ENCODE assay signal across 8 cellular contexts in genomic region chr3:176939022-176939817, GRCh38.
DNase-seq lines count a peak whose midpoint lies in the region; ATAC-seq and TF ChIP-seq lines count a peak whose summit lies in the region.

No MANE protein-coding gene starts in this region.

- H3K9me3 ChIP-seq in neuronal stem cell (replicated peaks in 1 of 2; ENCODE audit: control insufficient read depth in 2 of 2, insufficient read depth in 1 of 2, low read depth in 1 of 2, low read length in 2 of 2): peaks cover 0 to 4% of the 10 kb centered on the region in 2 donors

- H3K18ac ChIP-seq in neuronal stem cell (ENCODE audit: low read length): no peak overlapping the region

- no peak overlapping the region for H2BK5ac ChIP-seq in neuronal stem cell (ENCODE audit: low read length)

- 100% methylated on average over 2 of the region's 10 CpGs; no CpG with 5 or more reads in 1 of the 2 donors for WGBS in neuronal stem cell (ENCODE audit: extremely low coverage in 2 of 2, insufficient read length in 2 of 2, insufficient replicate concordance in 1 of 2), 2 donors

- H3K4ac ChIP-seq in neuronal stem cell (ENCODE audit: low read length): no peak overlapping the region

- no peak overlapping the region for H3K9ac ChIP-seq in neuronal stem cell (ENCODE audit: low read depth, low read length, poor library complexity)

- H2AFZ ChIP-seq in neuronal stem cell (ENCODE audit: low read length): no peak overlapping the region

- H3K23ac ChIP-seq in neuronal stem cell (ENCODE audit: low read depth, low read length, poor library complexity): no peak overlapping the region

- H3K4me3 ChIP-seq in fibroblast of mammary gland (ENCODE audit: control insufficient read depth, low read depth, low read length): no peak overlapping the region
- no peak overlapping the region for H3K4me3 ChIP-seq in neuronal stem cell (ENCODE audit: low read length in 2 of 2)

- no peak overlapping the region for H2BK15ac ChIP-seq in neuronal stem cell (ENCODE audit: low read length)

- H2BK12ac ChIP-seq in neuronal stem cell (ENCODE audit: low read length): no peak overlapping the region

- H3K4me1 ChIP-seq in neuronal stem cell (ENCODE audit: control insufficient read depth in 2 of 2, insufficient read depth in 1 of 2, low read depth in 1 of 2, low read length in 2 of 2): no peaks in the 10 kb centered on the region

- H4K8ac ChIP-seq in neuronal stem cell (ENCODE audit: low read depth, low read length): no peak overlapping the region

- TF ChIP-seq CTCF in fibroblast of mammary gland (conservative IDR thresholded peaks at IDR 0.05; ENCODE audit: control insufficient read depth, insufficient read depth, low read depth, low read length): peak; percentile 84

- no peak overlapping the region for H3K14ac ChIP-seq in neuronal stem cell (ENCODE audit: low read length)

- H2BK120ac ChIP-seq in neuronal stem cell (ENCODE audit: low read depth, low read length): no peak overlapping the region

- H3K36me3 ChIP-seq in neuronal stem cell (replicated peaks in 1 of 2; ENCODE audit: control insufficient read depth in 2 of 2, insufficient read depth in 2 of 2, low read length in 2 of 2): no peaks in the 10 kb centered on the region

- no peaks in the 10 kb centered on the region for H3K27me3 ChIP-seq in neuronal stem cell (ENCODE audit: control insufficient read depth in 3 of 3, insufficient read depth in 3 of 3, low read depth in 1 of 3, low read length in 3 of 3)

- no peak overlapping the region for H2AK5ac ChIP-seq in neuronal stem cell (ENCODE audit: low read depth, low read length)

- DNase-seq in Daoy (ENCODE audit: low read depth): peak; percentile 74
- peak; percentile 59 for DNase-seq in NCI-H510A (lab: John Stamatoyannopoulos, UW)
- peak; percentile 6 for DNase-seq in activated CD4-positive, alpha-beta T cell treated with anti-CD3 and anti-CD28 coated beads, Interleukin-2, amount 50 U/mL, for 1 hour
- DNase-seq in fibroblast of mammary gland (ENCODE audit: low read depth): peak; percentile 85
- DNase-seq in neuronal stem cell (ENCODE audit: low spot score): peak; percentile 56
- no peak for DNase-seq in ecto neural progenitor cell (ENCODE audit: low spot score)

- H4K91ac ChIP-seq in neuronal stem cell (ENCODE audit: low read depth, low read length, poor library complexity): no peak overlapping the region

- H3K4me2 ChIP-seq in neuronal stem cell (ENCODE audit: insufficient read depth, low read length, poor library complexity, severe bottlenecking): no peak overlapping the region

- ATAC-seq in GM19467 (IDR thresholded peaks at IDR 0.05; ENCODE audit: unreplicated experiment) (peak; percentile 99), HG03460 (IDR thresholded peaks at IDR 0.05; ENCODE audit: unreplicated experiment) (peak; percentile 97)

- H3K27ac ChIP-seq in neuronal stem cell (replicated peaks; ENCODE audit: low read length): no peak overlapping the region

- H3K79me1 ChIP-seq in neuronal stem cell (ENCODE audit: low read depth, low read length): no peaks in the 10 kb centered on the region
